In genomic region chr7:2314209-2314955, GRCh38 we compare ENCODE assay signal across 8 cellular contexts. TPM values are rescaled to one million over a fixed set of nuclear protein-coding genes. Genes with fewer than 3 reads are reported as not detected.
DNase-seq lines count a peak whose midpoint lies in the region; ATAC-seq and TF ChIP-seq lines count a peak whose summit lies in the region.

SNX8 (minus strand) TSS chr7:2314441; CDS start chr7:2314421, 20 bp downstream.

- H4K20me1 ChIP-seq in OCI-LY7 (ENCODE audit: insufficient read depth, low read length), result no peaks in the 10 kb centered on the region

- TF ChIP-seq CTCF in OCI-LY7 (conservative IDR thresholded peaks at IDR 0.05; ENCODE audit: low read length), result no peak
- no peak for TF ChIP-seq CTCF in epithelial cell of proximal tubule (conservative IDR thresholded peaks at IDR 0.05; ENCODE audit: low read depth, low read length)

- CTCF ChIA-PET in OCI-LY7 (lab: Charles Lee; ENCODE audit: unreplicated experiment), result no interaction called here

- POLR2A ChIA-PET in OCI-LY7 (lab: Charles Lee), result no interaction called here

- peak; percentile 99 for DNase-seq in DMS 273 (lab: John Stamatoyannopoulos, UW; ENCODE audit: unreplicated experiment)
- DNase-seq in HuH-7.5 (ENCODE audit: low spot score), result peak; percentile 98
- peak; percentile 86 for DNase-seq in OCI-LY7 (ENCODE audit: low spot score)
- DNase-seq in activated T-cell treated with anti-CD3 and anti-CD28 coated beads for 4 hours, result peak; percentile 94
- no peak for DNase-seq in epithelial cell of proximal tubule (ENCODE audit: low read depth)
- DNase-seq in mucosa of gallbladder (ENCODE audit: low spot score), result peak; percentile 93
- peak; percentile 89 for DNase-seq in stimulated activated CD8-positive, alpha-beta memory T cell treated with anti-CD3 and anti-CD28 coated beads, Interleukin-4, amount 100 ng/mL, for 24 hours (ENCODE audit: low read depth)

- H3K4me1 ChIP-seq in OCI-LY7 (ENCODE audit: insufficient read depth, low read length, poor library complexity, severe bottlenecking), result peaks cover 43% of the 10 kb centered on the region

- H3K4me3 ChIP-seq in OCI-LY7 (ENCODE audit: low read depth, low read length, poor library complexity, severe bottlenecking) (peak within 1 kb of the TSS; percentile 97), epithelial cell of proximal tubule (ENCODE audit: low read depth, low read length) (peak within 1 kb of the TSS; percentile 92)

- H3K36me3 ChIP-seq in OCI-LY7 (ENCODE audit: insufficient read depth, low read length), result peaks cover 9% of the 10 kb centered on the region

- peak; percentile 69 for ATAC-seq in GM21528 (IDR thresholded peaks at IDR 0.05; ENCODE audit: low FRiP score, unreplicated experiment)

- H3K79me2 ChIP-seq in OCI-LY7 (ENCODE audit: insufficient read depth, low read depth, low read length), result peaks cover 36% of the 10 kb centered on the region; the same call in 1 of the 2 replicates

- no peaks in the 10 kb centered on the region for H3K9me2 ChIP-seq in OCI-LY7 (ENCODE audit: insufficient read depth, low read length)

- peak within 1 kb of the TSS; percentile 92 for H3K4me2 ChIP-seq in OCI-LY7 (ENCODE audit: low read length)

- no TSS peak for BruUV-seq in OCI-LY7 (replicated peaks; lab: Mats Ljungman, UMichigan)

- H3K27ac ChIP-seq in OCI-LY7 (ENCODE audit: low read depth, low read length, poor library complexity, severe bottlenecking), result peak within 1 kb of the TSS; percentile 22

- peak within 1 kb of the TSS; percentile 74 for H2AFZ ChIP-seq in OCI-LY7 (ENCODE audit: low read length)

- H3K9me3 ChIP-seq in OCI-LY7 (ENCODE audit: low read length), result no peaks in the 10 kb centered on the region

- intact Hi-C loops in OCI-LY7 (cut with micrococcal nuclease; ENCODE audit: unreplicated experiment), result loop anchor here (5.0 kb wide), 1 partner anchor 88 kb away; the partner anchor contains the start of gene CHST12

RNA-seq across cellular contexts. Expression of gene SNX8, which starts in this region (rescaled TPM):
- 4.3 and 12.1 TPM in 2 replicates for total RNA-seq in OCI-LY7 (2014; rRNA removed; shearing (Covaris generic))
- 42.0 and 50.2 TPM in 2 replicates for total RNA-seq in OCI-LY7 (2022)
- total RNA-seq in epithelial cell of proximal tubule, result 9.0 and 36.4 TPM in 2 replicates
- 20.5 TPM for total RNA-seq in mucosa of gallbladder
